In genomic region chr6:30264731-30265130, GRCh38 we compare ENCODE assay signal across 20 cellular contexts. TPM values are rescaled to one million over a fixed set of nuclear protein-coding genes. Genes with fewer than 3 reads are reported as not detected.
A peak's percentile ranks its signal among the peaks of the same experiment; 100 is the strongest.
DNase-seq lines count a peak whose midpoint lies in the region; ATAC-seq lines count a peak whose summit lies in the region.
"Had no signal": no experiment of that assay in that cellular context is flagged by ENCODE, and none has a peak within 500 bp of the region (broad histone marks: within the 10 kb centered on the region; RNA-seq: fewer than 3 reads in every experiment).

No MANE protein-coding gene starts in this region.

- DNase-seq in GM03348 (ENCODE audit: low spot score) (peak; percentile 30), amniotic stem cell (lab: John Stamatoyannopoulos, UW) (peak; percentile 37), fibroblast of peridontal ligament (ENCODE audit: extremely low read depth) (peak; percentile 28), pons (ENCODE audit: low spot score) (peak; percentile 19), nucleus accumbens (lab: John Stamatoyannopoulos, UW) (no peak), mesenteric fat pad (ENCODE audit: low spot score) (no peak)
- no peak for DNase-seq in activated naive CD8-positive, alpha-beta T cell treated with anti-CD3 and anti-CD28 coated beads for 36 hours
- DNase-seq: activated CD8-positive, alpha-beta T cell treated with anti-CD3 and anti-CD28 coated beads, Interleukin-2, amount 10 ng/mL, durations not matched to agents 7 days and 5 days; activated T-cell treated with anti-CD3 and anti-CD28 coated beads, Interleukin-2, amount 50 U/mL, for 4 hours; BE2C; COR-L47; H9; MG63; midbrain; transverse colon had no signal

- peaks cover 2% of the 10 kb centered on the region for H3K4me1 Mint-ChIP-seq in activated naive CD8-positive, alpha-beta T cell treated with anti-CD3 and anti-CD28 coated beads for 36 hours
- H3K4me1 Mint-ChIP-seq: activated naive CD4-positive, alpha-beta T cell treated with anti-CD3 and anti-CD28 coated beads, Interleukin-2, amount 50 U/mL, for 24 hours; H9 had no signal

- H3K27ac Mint-ChIP-seq in activated naive CD8-positive, alpha-beta T cell treated with anti-CD3 and anti-CD28 coated beads for 36 hours = no peak overlapping the region
- H3K27ac Mint-ChIP-seq: activated CD8-positive, alpha-beta T cell treated with anti-CD3 and anti-CD28 coated beads, Interleukin-2, amount 10 ng/mL, durations not matched to agents 7 days and 5 days; activated naive CD4-positive, alpha-beta T cell treated with anti-CD3 and anti-CD28 coated beads, Interleukin-2, amount 50 U/mL, for 24 hours; H9; stimulated activated memory B cell treated with anti-CD40 and anti-IgM and Interleukin-4, amounts not matched to agents 10 μg/mL and 1 μg/mL and 100 μg/mL, for 72 hours; T-helper 2 cell treated with Interferon-gamma antibody and Interleukin-4, amounts not matched to agents 5 μg/mL and 100 μg/mL, for 36 hours had no signal

- H3K27me3 Mint-ChIP-seq in activated naive CD8-positive, alpha-beta T cell treated with anti-CD3 and anti-CD28 coated beads for 36 hours = peaks cover 2% of the 10 kb centered on the region
- H3K27me3 Mint-ChIP-seq: activated naive CD4-positive, alpha-beta T cell treated with anti-CD3 and anti-CD28 coated beads, Interleukin-2, amount 50 U/mL, for 24 hours; stimulated activated memory B cell treated with anti-CD40 and anti-IgM and Interleukin-4, amounts not matched to agents 10 μg/mL and 1 μg/mL and 100 μg/mL, for 72 hours had no signal

- no peak overlapping the region for H3K4me3 Mint-ChIP-seq in activated naive CD8-positive, alpha-beta T cell treated with anti-CD3 and anti-CD28 coated beads for 36 hours
- H3K4me3 Mint-ChIP-seq: activated CD8-positive, alpha-beta T cell treated with anti-CD3 and anti-CD28 coated beads, Interleukin-2, amount 10 ng/mL, durations not matched to agents 7 days and 5 days; activated naive CD4-positive, alpha-beta T cell treated with anti-CD3 and anti-CD28 coated beads, Interleukin-2, amount 50 U/mL, for 24 hours; activated T-cell treated with anti-CD3 and anti-CD28 coated beads, Interleukin-2, amount 50 U/mL, for 4 hours; H9; stimulated activated memory B cell treated with anti-CD40 and anti-IgM and Interleukin-4, amounts not matched to agents 10 μg/mL and 1 μg/mL and 100 μg/mL, for 72 hours; T-helper 2 cell treated with Interferon-gamma antibody and Interleukin-4, amounts not matched to agents 5 μg/mL and 100 μg/mL, for 36 hours had no signal

- H3K9me3 Mint-ChIP-seq in activated naive CD8-positive, alpha-beta T cell treated with anti-CD3 and anti-CD28 coated beads for 36 hours = no peaks in the 10 kb centered on the region
- H3K9me3 Mint-ChIP-seq: activated naive CD4-positive, alpha-beta T cell treated with anti-CD3 and anti-CD28 coated beads, Interleukin-2, amount 50 U/mL, for 24 hours; activated T-cell treated with anti-CD3 and anti-CD28 coated beads, Interleukin-2, amount 50 U/mL, for 4 hours; stimulated activated memory B cell treated with anti-CD40 and anti-IgM and Interleukin-4, amounts not matched to agents 10 μg/mL and 1 μg/mL and 100 μg/mL, for 72 hours; T-helper 2 cell treated with Interferon-gamma antibody and Interleukin-4, amounts not matched to agents 5 μg/mL and 100 μg/mL, for 36 hours had no signal

- H3K36me3 Mint-ChIP-seq in activated naive CD8-positive, alpha-beta T cell treated with anti-CD3 and anti-CD28 coated beads for 36 hours = peaks cover 10% of the 10 kb centered on the region

- ATAC-seq in HG02642 (IDR thresholded peaks at IDR 0.05; ENCODE audit: poor library complexity, unreplicated experiment) = no peak
- ATAC-seq: activated CD8-positive, alpha-beta T cell treated with anti-CD3 and anti-CD28 coated beads, Interleukin-2, amount 10 ng/mL, durations not matched to agents 7 days and 5 days; activated T-cell treated with anti-CD3 and anti-CD28 coated beads, Interleukin-2, amount 50 U/mL, for 4 hours; left lobe of liver; stimulated activated memory B cell treated with anti-CD40 and anti-IgM and Interleukin-4, amounts not matched to agents 10 μg/mL and 1 μg/mL and 100 μg/mL, for 72 hours had no signal

RNA-seq across cellular contexts. Expression of gene TRIM26, which starts 51.5 kb away (rescaled TPM):
- 32.1 TPM for total RNA-seq in mesenteric fat pad
- 10 to 100 TPM; 68.6 to 70.2 TPM for total RNA-seq in activated naive CD8-positive, alpha-beta T cell treated with anti-CD3 and anti-CD28 coated beads for 36 hours

Comparison
In these comparisons a context has a peak if more than half of its experiments do, and no peak if none do; other contexts are left out.
1. DNase-seq: peak in GM03348 (single experiment), amniotic stem cell (single experiment), fibroblast of peridontal ligament (single experiment) and pons (single experiment); none in nucleus accumbens (0 of 56), mesenteric fat pad (single experiment) and activated naive CD8-positive, alpha-beta T cell treated with anti-CD3 and anti-CD28 coated beads for 36 hours (single experiment).